28 cellular contexts compared by ENCODE assay signal in the genomic region with DNA sequence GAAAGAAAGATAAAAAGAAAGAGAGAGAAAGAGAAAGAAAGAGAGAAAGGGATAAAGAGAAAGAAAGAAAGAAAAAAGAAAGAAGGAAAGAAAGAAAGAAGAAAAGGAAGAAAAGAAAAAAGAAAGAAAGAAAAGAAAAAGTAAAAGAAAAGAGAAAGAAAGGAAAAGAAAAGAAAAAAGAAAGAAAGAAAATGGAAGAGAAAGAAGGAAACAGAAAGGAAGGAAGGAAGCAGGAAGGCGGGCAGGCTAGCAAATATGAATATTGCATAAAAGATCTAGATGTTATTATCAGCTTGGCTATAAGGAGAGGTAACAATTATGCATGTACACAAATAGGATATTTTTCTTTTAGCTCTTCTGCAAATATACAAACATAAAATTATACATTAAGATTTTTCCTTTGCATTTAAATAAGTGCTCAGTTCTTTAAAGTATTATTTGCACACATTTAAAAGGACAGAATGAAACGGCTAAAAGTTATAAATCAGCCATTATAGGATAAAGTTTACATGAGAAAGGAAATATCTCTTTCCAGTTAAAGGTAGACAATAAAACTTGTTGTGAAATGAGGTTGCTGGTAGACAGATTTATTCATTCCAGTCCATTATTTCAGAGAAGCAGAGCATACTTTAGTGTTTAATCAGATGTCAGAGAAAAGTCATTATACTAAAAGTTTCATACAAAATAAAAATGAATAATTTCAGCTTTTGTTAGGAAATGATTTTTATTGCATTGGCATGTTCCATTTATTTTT.
DNase-seq lines count a peak whose midpoint lies in the region; ATAC-seq and TF ChIP-seq lines count a peak whose summit lies in the region.
"Had no signal": no experiment of that assay in that cellular context is flagged by ENCODE, and none has a peak within 500 bp of the region (broad histone marks: within the 10 kb centered on the region; RNA-seq: fewer than 3 reads in every experiment).

No MANE protein-coding gene starts in this region.

- ATAC-seq in HG02938 (IDR thresholded peaks at IDR 0.05; ENCODE audit: unreplicated experiment), result no peak
- ATAC-seq: GM23338; left cardiac atrium; natural killer cell treated with Interleukin-12 subunit alpha and Interleukin-12 subunit beta and Interleukin-15 and Interleukin-18, amount 100 ng/mL, for 72 hours; PC-3; psoas muscle had no signal

- no peak overlapping the region for H3K4me2 ChIP-seq in SU-DHL-6 (ENCODE audit: low read depth, low read length, poor library complexity, severe bottlenecking)
- no peak overlapping the region for H3K4me2 ChIP-seq in H9 (ENCODE audit: insufficient read depth, insufficient read length, low read length)
- H3K4me2 ChIP-seq: GM23338 had no signal

- no peak overlapping the region for H3K4me3 Mint-ChIP-seq in mesothelial cell of epicardium
- no peak overlapping the region for H3K4me3 Mint-ChIP-seq in H9
- H3K4me3 Mint-ChIP-seq: activated CD4-positive, alpha-beta memory T cell treated with anti-CD3 and anti-CD28 coated beads for 36 hours; activated naive CD4-positive, alpha-beta T cell treated with anti-CD3 and anti-CD28 coated beads, Interleukin-2, amount 50 U/mL, for 24 hours; GM23338; natural killer cell treated with Interleukin-12 subunit alpha and Interleukin-12 subunit beta and Interleukin-15 and Interleukin-18, amount 100 ng/mL, for 72 hours had no signal

- H3K9me3 Mint-ChIP-seq in mesothelial cell of epicardium, result peaks cover 7% of the 10 kb centered on the region
- no peaks in the 10 kb centered on the region for H3K9me3 Mint-ChIP-seq in H9
- H3K9me3 Mint-ChIP-seq: activated CD4-positive, alpha-beta memory T cell treated with anti-CD3 and anti-CD28 coated beads for 36 hours; activated naive CD4-positive, alpha-beta T cell treated with anti-CD3 and anti-CD28 coated beads, Interleukin-2, amount 50 U/mL, for 24 hours; activated T-helper 2 cell treated with anti-CD3 and anti-CD28 coated beads, Interferon-gamma antibody, Interleukin-2, Interleukin-4, amounts not matched to agents 10 μg/mL and 5 μg/mL and 100 μg/mL, durations not matched to agents 14 hours and 24 hours and 36 hours; GM23338 had no signal

- no peak overlapping the region for H3K23ac ChIP-seq in H9 (ENCODE audit: insufficient read length, low read depth, low read length)

- H3K4me1 ChIP-seq in HEK293 (ENCODE audit: control insufficient read depth, insufficient read depth, low read length) (no peaks in the 10 kb centered on the region), H9 (ENCODE audit: insufficient read depth, low read length) (no peaks in the 10 kb centered on the region)
- H3K4me1 ChIP-seq: psoas muscle, tibial artery had no signal

- H2BK20ac ChIP-seq in H9 (ENCODE audit: low read depth, low read length, poor library complexity, severe bottlenecking), result no peak overlapping the region

- H4K5ac ChIP-seq in H9 (ENCODE audit: insufficient read length, low read depth, low read length), result no peak overlapping the region

- no peak overlapping the region for H3K4ac ChIP-seq in H9 (ENCODE audit: low read depth, low read length)

- H3K9me3 ChIP-seq in HEK293 (ENCODE audit: control insufficient read depth, insufficient read depth, low read depth, low read length), result no peaks in the 10 kb centered on the region
- peaks cover 9% of the 10 kb centered on the region; the same call in 1 of the 2 replicates for H3K9me3 ChIP-seq in SU-DHL-6 (ENCODE audit: insufficient read depth, low read length)
- no peaks in the 10 kb centered on the region for H3K9me3 ChIP-seq in H9 (ENCODE audit: control insufficient read depth, low read depth, low read length)
- H3K9me3 ChIP-seq: psoas muscle, tibial artery had no signal

- H2AFZ ChIP-seq in SU-DHL-6 (ENCODE audit: low read depth, low read length, severe bottlenecking) (peak overlapping the region; percentile 51), H9 (ENCODE audit: low read length) (no peak overlapping the region)
- H2AFZ ChIP-seq: GM23338 had no signal

- no peaks in the 10 kb centered on the region for H3K23me2 ChIP-seq in H9 (ENCODE audit: insufficient read length, low read depth, low read length, poor library complexity, severe bottlenecking)

- no peak overlapping the region for H2BK15ac ChIP-seq in H9 (ENCODE audit: low read depth, low read length)

- no peak overlapping the region for H3K18ac ChIP-seq in H9 (ENCODE audit: insufficient read length, low read depth, low read length)

- peaks cover 2% of the 10 kb centered on the region for H3K27me3 Mint-ChIP-seq in mesothelial cell of epicardium (ENCODE audit: low read depth)
- H3K27me3 Mint-ChIP-seq in H9 (ENCODE audit: low read depth), result no peaks in the 10 kb centered on the region
- H3K27me3 Mint-ChIP-seq: activated CD4-positive, alpha-beta memory T cell treated with anti-CD3 and anti-CD28 coated beads for 36 hours; activated naive CD4-positive, alpha-beta T cell treated with anti-CD3 and anti-CD28 coated beads, Interleukin-2, amount 50 U/mL, for 24 hours; natural killer cell treated with Interleukin-12 subunit alpha and Interleukin-12 subunit beta and Interleukin-15 and Interleukin-18, amount 100 ng/mL, for 72 hours had no signal

- H3K9ac ChIP-seq in SU-DHL-6 (ENCODE audit: low read length), result no peak overlapping the region
- no peak overlapping the region for H3K9ac ChIP-seq in H9 (ENCODE audit: extremely low read depth, insufficient read length, low read length)

- no peak overlapping the region for H3K14ac ChIP-seq in H9 (ENCODE audit: insufficient read depth, low read length)

- H3K56ac ChIP-seq in H9 (ENCODE audit: insufficient read length, low read depth, low read length), result no peak overlapping the region

- H3T11ph ChIP-seq in H9 (ENCODE audit: low read length), result no peak overlapping the region

- H3K36me3 Mint-ChIP-seq in mesothelial cell of epicardium, result no peaks in the 10 kb centered on the region
- H3K36me3 Mint-ChIP-seq in H9 (ENCODE audit: insufficient read depth in 1 of 3, low read depth in 3 of 3), result no peaks in the 10 kb centered on the region
- H3K36me3 Mint-ChIP-seq: activated CD4-positive, alpha-beta memory T cell treated with anti-CD3 and anti-CD28 coated beads for 36 hours; activated naive CD4-positive, alpha-beta T cell treated with anti-CD3 and anti-CD28 coated beads, Interleukin-2, amount 50 U/mL, for 24 hours; natural killer cell treated with Interleukin-12 subunit alpha and Interleukin-12 subunit beta and Interleukin-15 and Interleukin-18, amount 100 ng/mL, for 72 hours had no signal

- H3K79me2 ChIP-seq in SU-DHL-6 (ENCODE audit: insufficient read depth, low read length) (no peaks in the 10 kb centered on the region), H9 (ENCODE audit: insufficient read depth, low read length) (no peaks in the 10 kb centered on the region)

- no peak overlapping the region for H2BK120ac ChIP-seq in H9 (ENCODE audit: low read depth, low read length, poor library complexity, severe bottlenecking)

- H4K91ac ChIP-seq in H9 (ENCODE audit: insufficient read length, low read depth, low read length), result no peak overlapping the region

- no peak overlapping the region for H2AK5ac ChIP-seq in H9 (ENCODE audit: insufficient read length, low read length)

- H4K20me1 ChIP-seq in SU-DHL-6 (ENCODE audit: low read depth, low read length) (no peaks in the 10 kb centered on the region), H9 (ENCODE audit: control insufficient read depth, insufficient read depth, insufficient read length) (no peaks in the 10 kb centered on the region)

- POLR2A ChIA-PET in BJ (lab: Charles Lee), result no interaction called here
- POLR2A ChIA-PET in HEK293 (lab: Yijun Ruan, JAX), result no interaction called here

- H3F3A ChIP-seq in SU-DHL-6 (ENCODE audit: insufficient read depth), result no peaks in the 10 kb centered on the region

- H2BK12ac ChIP-seq in H9 (ENCODE audit: insufficient read length, low read depth, low read length), result no peak overlapping the region

- no peak overlapping the region for H4K8ac ChIP-seq in H9 (replicated peaks; ENCODE audit: insufficient read length, low read depth, low read length)

- H3K9me2 ChIP-seq in SU-DHL-6 (replicated peaks; ENCODE audit: insufficient read depth, low read length), result no peaks in the 10 kb centered on the region

- WGBS in H9 (ENCODE audit: extremely low coverage, insufficient read length, low lambda C conversion rate), result no CpG with 5 or more reads among the region's 2 CpGs

- TF ChIP-seq CTCF in BJ (IDR thresholded peaks at IDR 0.05; ENCODE audit: insufficient read depth, low read depth, low read length) (no peak), HEK293 (tag by site-specific recombination; IDR thresholded peaks at IDR 0.05) (no peak), SU-DHL-6 (IDR thresholded peaks at IDR 0.05; ENCODE audit: insufficient read depth, low read length, poor library complexity, severe bottlenecking) (no peak), mesothelial cell of epicardium (IDR thresholded peaks at IDR 0.05; ENCODE audit: unreplicated experiment) (no peak), H9 (conservative IDR thresholded peaks at IDR 0.05) (no peak)

- H3K4me1 Mint-ChIP-seq in mesothelial cell of epicardium (peaks cover 14% of the 10 kb centered on the region), H9 (no peaks in the 10 kb centered on the region)
- H3K4me1 Mint-ChIP-seq: activated naive CD4-positive, alpha-beta T cell treated with anti-CD3 and anti-CD28 coated beads, Interleukin-2, amount 50 U/mL, for 24 hours; GM23338 had no signal

- H3K36me3 ChIP-seq in BJ (ENCODE audit: control insufficient read depth, insufficient read depth, low read length), result no peaks in the 10 kb centered on the region
- no peaks in the 10 kb centered on the region for H3K36me3 ChIP-seq in HEK293 (ENCODE audit: control insufficient read depth in 2 of 2, insufficient read depth in 1 of 2, low read length in 2 of 2)
- no peaks in the 10 kb centered on the region for H3K36me3 ChIP-seq in SU-DHL-6 (ENCODE audit: low read length)
- H3K36me3 ChIP-seq: tibial artery had no signal

- no peak overlapping the region for H2BK5ac ChIP-seq in H9 (ENCODE audit: insufficient read length, low read length)

- no peak overlapping the region for H3K4me3 ChIP-seq in BJ (ENCODE audit: low read depth, low read length)
- H3K4me3 ChIP-seq in HEK293 (ENCODE audit: low read depth, low read length), result no peak overlapping the region
- no peak overlapping the region for H3K4me3 ChIP-seq in SU-DHL-6 (ENCODE audit: insufficient read depth, low read length, poor library complexity, severe bottlenecking)
- H3K4me3 ChIP-seq: dorsolateral prefrontal cortex, GM23338, psoas muscle, tibial artery had no signal

- H3K27ac ChIP-seq in HEK293 (ENCODE audit: extremely low read depth, low read depth, low read length) (no peak overlapping the region), SU-DHL-6 (ENCODE audit: low read depth, low read length) (no peak overlapping the region), H9 (ENCODE audit: insufficient read length, low read depth, low read length) (no peak overlapping the region)
- H3K27ac ChIP-seq: C4-2B, dorsolateral prefrontal cortex, HL-60, psoas muscle, tibial artery had no signal

- DNase-seq in BJ (ENCODE audit: low read depth) (peak; percentile 33), mesothelial cell of epicardium (ENCODE audit: low spot score in 2 of 2, unreplicated experiment in 2 of 2) (no peak), DMS79 treated with DMSO at 0.1 percent for 48 hours (lab: John Stamatoyannopoulos, UW) (no peak), H9 (no peak)
- DNase-seq: activated CD4-positive, alpha-beta memory T cell treated with anti-CD3 and anti-CD28 coated beads for 36 hours; activated CD4-positive, alpha-beta T cell treated with anti-CD3 and anti-CD28 coated beads for 1 hour; activated CD8-positive, alpha-beta memory T cell treated with anti-CD3 and anti-CD28 coated beads, Interleukin-2, amount 50 U/mL, for 48 hours; amygdala; dorsolateral prefrontal cortex; hypothalamus; left cardiac atrium; NCI-H1694; NCI-H510A treated with DMSO at 0.1 percent for 48 hours; occipital lobe; PC-3; psoas muscle; stimulated activated CD4-positive, alpha-beta T cell treated with anti-CD3 and anti-CD28 coated beads, Interleukin-15, amount 100 ng/mL, for 24 hours; stimulated activated CD4-positive, alpha-beta T cell treated with anti-CD3 and anti-CD28 coated beads, Interleukin-4, amount 100 ng/mL, for 4 hours; tibial artery had no signal

- no peaks in the 10 kb centered on the region for H3K79me1 ChIP-seq in H9 (ENCODE audit: insufficient read depth, low read depth, low read length, poor library complexity, severe bottlenecking)

- CTCF ChIA-PET in BJ (lab: Yijun Ruan, JAX) (no interaction called here), HEK293 (lab: Yijun Ruan, JAX) (interaction anchor here (0.6 kb wide), 1 partner anchor 10 kb away, joined by 3 read pairs; no protein-coding TSS in a partner anchor)

- no peaks in the 10 kb centered on the region for H3K27me3 ChIP-seq in BJ (ENCODE audit: control insufficient read depth, insufficient read depth, low read length)
- no peaks in the 10 kb centered on the region for H3K27me3 ChIP-seq in SU-DHL-6 (ENCODE audit: low read length)
- H3K27me3 ChIP-seq in H9 (ENCODE audit: insufficient read depth, low read length), result no peaks in the 10 kb centered on the region
- H3K27me3 ChIP-seq: tibial artery had no signal

- peak overlapping the region; percentile 14 for H3K27ac Mint-ChIP-seq in mesothelial cell of epicardium
- no peak overlapping the region; a peak in 1 of 7 replicates for H3K27ac Mint-ChIP-seq in H9
- H3K27ac Mint-ChIP-seq: activated CD4-positive, alpha-beta memory T cell treated with anti-CD3 and anti-CD28 coated beads for 36 hours; activated naive CD4-positive, alpha-beta T cell treated with anti-CD3 and anti-CD28 coated beads, Interleukin-2, amount 50 U/mL, for 24 hours; activated T-helper 2 cell treated with anti-CD3 and anti-CD28 coated beads, Interferon-gamma antibody, Interleukin-2, Interleukin-4, amounts not matched to agents 10 μg/mL and 5 μg/mL and 100 μg/mL, durations not matched to agents 14 hours and 24 hours and 36 hours; GM23338; natural killer cell treated with Interleukin-12 subunit alpha and Interleukin-12 subunit beta and Interleukin-15 and Interleukin-18, amount 100 ng/mL, for 72 hours had no signal
